ENCODE assay signal across 10 cellular contexts in the genomic region with DNA sequence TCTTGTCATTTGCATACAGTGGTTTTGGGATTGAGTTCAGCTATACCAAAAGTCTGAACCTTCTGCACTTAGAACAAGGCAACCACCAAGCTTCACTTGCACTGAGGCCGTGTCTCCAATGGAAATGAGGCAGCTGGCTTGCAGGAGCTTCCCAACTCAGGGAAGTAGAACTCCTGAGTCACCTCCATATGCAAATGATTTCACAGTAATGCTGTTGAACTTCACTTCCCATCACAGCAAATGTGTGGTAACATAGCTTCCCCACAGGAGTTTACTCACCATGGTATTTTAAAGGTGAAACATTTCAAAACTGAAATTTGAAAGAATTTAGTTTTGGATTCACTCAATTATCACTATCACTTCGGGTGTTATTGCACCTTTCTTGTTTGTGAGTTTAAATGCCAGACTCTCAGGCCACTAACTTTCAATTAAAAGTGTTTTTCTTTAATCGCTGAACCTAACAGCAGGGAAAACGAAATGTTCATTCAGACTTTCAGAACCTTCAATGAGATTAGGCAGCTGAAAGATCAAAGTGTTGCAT. TPM values are rescaled to one million over a fixed set of nuclear protein-coding genes. Genes with fewer than 3 reads are reported as not detected.
DNase-seq lines count a peak whose midpoint lies in the region; ATAC-seq and TF ChIP-seq lines count a peak whose summit lies in the region.
"Had no signal": no experiment of that assay in that cellular context is flagged by ENCODE, and none has a peak within 500 bp of the region (broad histone marks: within the 10 kb centered on the region; RNA-seq: fewer than 3 reads in every experiment).

No MANE protein-coding gene starts in this region.

- H3K36me3 Mint-ChIP-seq in CD14-positive monocyte, result peaks cover 0 to 22% of the 10 kb centered on the region in 2 donors

- intact Hi-C loops in CD14-positive monocyte (cut with micrococcal nuclease), result loop anchor here (5.0 to 10.0 kb wide), 5 partner anchors 33 to 475 kb away; partner anchors contain the start of genes PDCD1LG2 (in 2 of the 2) and JAK2 (in 1 of the 2)

- TF ChIP-seq CTCF in CD14-positive monocyte (IDR thresholded peaks at IDR 0.05), result no peak

- peaks cover 0 to 5% (median 2%) of the 10 kb centered on the region in 3 donors for H3K27me3 Mint-ChIP-seq in CD14-positive monocyte (ENCODE audit: low read depth in 3 of 3)

- ATAC-seq in GM19438 (IDR thresholded peaks at IDR 0.05; ENCODE audit: low read depth, unreplicated experiment) (peak; percentile 68), HG03378 (IDR thresholded peaks at IDR 0.05; ENCODE audit: unreplicated experiment) (peak; percentile 51)

- DNase-seq in CD14-positive monocyte (ENCODE audit: low spot score) (peak; percentile 57), astrocyte of the hippocampus (ENCODE audit: low read depth, low spot score) (peak; percentile 71), GM19240 (ENCODE audit: insufficient read length, low spot score) (no peak), C1 segment of cervical spinal cord (lab: John Stamatoyannopoulos, UW) (no peak)
- no peak for DNase-seq in activated effector memory CD4-positive, alpha-beta T cell treated with Interleukin-2 at 50 U/mL for 16 hours
- no peak for DNase-seq in NK-92 treated with Interleukin-12 subunit alpha and Interleukin-12 subunit beta, amount 100 ng/mL, for 24 hours (lab: John Stamatoyannopoulos, UW)
- DNase-seq: heart right ventricle, NCI-H1436 had no signal

- no peak overlapping the region for H3K4me3 Mint-ChIP-seq in CD14-positive monocyte

- no peaks in the 10 kb centered on the region for H3K9me3 Mint-ChIP-seq in CD14-positive monocyte

- H3K4me1 Mint-ChIP-seq in CD14-positive monocyte, result peaks cover 28% of the 10 kb centered on the region

- peak overlapping the region; percentile 68 to 94 (median 83) for H3K27ac Mint-ChIP-seq in CD14-positive monocyte

RNA-seq across cellular contexts. Expression of gene CD274, which starts 9.0 kb away (rescaled TPM):
- polyA plus RNA-seq in CD14-positive monocyte, result under 1 TPM in 1 of 2 donors, not detected in 1; 0.84 TPM

RNA-seq across cellular contexts. Expression of gene PLGRKT, which starts 21.6 kb away (rescaled TPM):
- polyA plus RNA-seq in CD14-positive monocyte, result 10 to 100 TPM; 14.8 to 19.7 TPM

RNA-seq across cellular contexts. Expression of gene PDCD1LG2, which starts 51.0 kb away (rescaled TPM):
- polyA plus RNA-seq in CD14-positive monocyte, result under 1 TPM; 0.16 to 0.41 TPM

Comparison
In these comparisons a context has a peak if more than half of its experiments do, and no peak if none do; other contexts are left out.
1. DNase-seq: peak in CD14-positive monocyte (single experiment) and astrocyte of the hippocampus (single experiment); none in activated effector memory CD4-positive, alpha-beta T cell treated with Interleukin-2 at 50 U/mL for 16 hours (single experiment), GM19240 (single experiment), NK-92 treated with Interleukin-12 subunit alpha and Interleukin-12 subunit beta, amount 100 ng/mL, for 24 hours (single experiment) and C1 segment of cervical spinal cord (0 of 14).